8 cellular contexts compared by ENCODE assay signal in genomic region chr1:21668232-21669032, GRCh38. TPM values are rescaled to one million over a fixed set of nuclear protein-coding genes. Genes with fewer than 3 reads are reported as not detected.
DNase-seq lines count a peak whose midpoint lies in the region; ATAC-seq and TF ChIP-seq lines count a peak whose summit lies in the region.

No MANE protein-coding gene starts in this region.

- no peak for TF ChIP-seq CTCF in breast epithelium (IDR thresholded peaks at IDR 0.05)
- no peak for TF ChIP-seq CTCF in MCF 10A (IDR thresholded peaks at IDR 0.05; ENCODE audit: unreplicated experiment)
- TF ChIP-seq CTCF in brain (conservative IDR thresholded peaks at IDR 0.05), result no peak
- TF ChIP-seq CTCF in right lobe of liver (IDR thresholded peaks at IDR 0.05), result no peak
- TF ChIP-seq CTCF in upper lobe of left lung (IDR thresholded peaks at IDR 0.05), result no peak

- H3K36me3 ChIP-seq in breast epithelium, result no peaks in the 10 kb centered on the region
- no peaks in the 10 kb centered on the region for H3K36me3 ChIP-seq in right lobe of liver
- H3K36me3 ChIP-seq in upper lobe of left lung, result no peaks in the 10 kb centered on the region

- DNase-seq in breast epithelium (ENCODE audit: low spot score in 2 of 2), result no peak
- DNase-seq in MCF 10A (ENCODE audit: unreplicated experiment), result no peak
- peak in 1 of 3 donors; percentile 48 for DNase-seq in right lobe of liver
- DNase-seq in upper lobe of left lung, result peak in 1 of 2 donors; percentile 71
- DNase-seq in activated CD4-positive, alpha-beta T cell treated with anti-CD3 and anti-CD28 coated beads, Interleukin-2, amount 50 U/mL, for 48 hours, result no peak
- no peak for DNase-seq in GOT3 (lab: John Stamatoyannopoulos, UW)
- no peak for DNase-seq in NCI-H2196 treated with DMSO at 0.1 percent for 48 hours (lab: John Stamatoyannopoulos, UW; ENCODE audit: unreplicated experiment)

- H3K4me3 ChIP-seq in breast epithelium (peak overlapping the region in 2 of 3 donors; percentile 51 to 65), right lobe of liver (peak overlapping the region; percentile 53 to 58 (median 55)), upper lobe of left lung (peak overlapping the region in 3 of 4 donors; percentile 38 to 52 (median 50))

- intact Hi-C loops in breast epithelium (cut with DNase I; ENCODE audit: low total_unique reads), result loop anchor here (2.0 kb wide), 1 partner anchor 300 kb away; no protein-coding TSS in a partner anchor
- intact Hi-C loops in MCF 10A (cut with micrococcal nuclease), result no loop called here
- intact Hi-C loops in right lobe of liver (cut with DNase I), result loop anchor here (10.0 kb wide), 2 partner anchors 154 to 294 kb away; no protein-coding TSS in a partner anchor

- H3K36me3 Mint-ChIP-seq in MCF 10A (ENCODE audit: insufficient read depth, unreplicated experiment) (peaks cover 18% of the 10 kb centered on the region), brain (no peaks in the 10 kb centered on the region)

- H3K4me3 Mint-ChIP-seq in MCF 10A (ENCODE audit: unreplicated experiment), result no peak overlapping the region
- H3K4me3 Mint-ChIP-seq in brain, result peak overlapping the region in 4 of 5 experiments; percentile 40 to 77 (median 60)

- H3K27ac ChIP-seq in breast epithelium (no peak overlapping the region), right lobe of liver (no peak overlapping the region), upper lobe of left lung (no peak overlapping the region)

- H3K9me3 Mint-ChIP-seq in MCF 10A (ENCODE audit: unreplicated experiment) (no peaks in the 10 kb centered on the region), brain (peaks cover 0 to 3% (median 0%) of the 10 kb centered on the region in 5 experiments)

- 31% methylated on average over 10 of the region's 36 CpGs for WGBS in right lobe of liver (ENCODE audit: insufficient coverage, low coverage, low lambda C conversion rate, missing lambda C conversion rate)
- WGBS in upper lobe of left lung, 2 donors, result 9 to 10% methylated on average over 6 to 15 of the region's 36 CpGs

- no peaks in the 10 kb centered on the region for H3K9me3 ChIP-seq in breast epithelium
- no peaks in the 10 kb centered on the region for H3K9me3 ChIP-seq in right lobe of liver
- no peaks in the 10 kb centered on the region for H3K9me3 ChIP-seq in upper lobe of left lung

- no peak for TF ChIP-seq EP300 in upper lobe of left lung (IDR thresholded peaks at IDR 0.05)

- POLR2A ChIA-PET in MCF 10A (lab: Yijun Ruan, JAX), result no interaction called here

- no peak for TF ChIP-seq POLR2A in breast epithelium (IDR thresholded peaks at IDR 0.05)
- no peak for TF ChIP-seq POLR2A in right lobe of liver (IDR thresholded peaks at IDR 0.05)
- no peak for TF ChIP-seq POLR2A in upper lobe of left lung (IDR thresholded peaks at IDR 0.05)

- CTCF ChIA-PET in MCF 10A (lab: Yijun Ruan, JAX), result no interaction called here

- ATAC-seq in right lobe of liver (no peak), upper lobe of left lung (ENCODE audit: low FRiP score in 2 of 2) (no peak)

- peaks cover 5 to 17% of the 10 kb centered on the region in 2 donors for H3K27me3 ChIP-seq in breast epithelium
- no peaks in the 10 kb centered on the region for H3K27me3 ChIP-seq in right lobe of liver
- H3K27me3 ChIP-seq in upper lobe of left lung, result peaks cover 0 to 23% (median 13%) of the 10 kb centered on the region in 4 donors

- no peaks in the 10 kb centered on the region for H3K27me3 Mint-ChIP-seq in MCF 10A (ENCODE audit: insufficient read depth, unreplicated experiment)
- H3K27me3 Mint-ChIP-seq in brain, result peaks cover 22% of the 10 kb centered on the region

- no peak overlapping the region for H3K27ac Mint-ChIP-seq in MCF 10A (ENCODE audit: low read depth, unreplicated experiment)
- no peak overlapping the region for H3K27ac Mint-ChIP-seq in brain

- no TSS peak for BruUV-seq in MCF 10A (replicated peaks; lab: Mats Ljungman, UMichigan)

- peaks cover 4 to 29% of the 10 kb centered on the region in 2 donors for H3K4me1 ChIP-seq in breast epithelium
- H3K4me1 ChIP-seq in right lobe of liver, result peaks cover 0 to 31% (median 8%) of the 10 kb centered on the region in 4 donors
- H3K4me1 ChIP-seq in upper lobe of left lung, result peaks cover 25 to 49% (median 36%) of the 10 kb centered on the region in 4 donors

- H3K4me1 Mint-ChIP-seq in MCF 10A (ENCODE audit: insufficient read depth, unreplicated experiment) (no peaks in the 10 kb centered on the region), brain (peaks cover 87% of the 10 kb centered on the region)

RNA-seq across cellular contexts. Expression of gene RAP1GAP, which starts 0.7 kb away (rescaled TPM):
- total RNA-seq in breast epithelium (1 to 10 TPM in 2 of 3 donors, under 1 TPM in 1; 0.32 to 7.2 (median 6.0) TPM), MCF 10A (2022) (0.22 TPM in 1 of 2 replicates, not detected in the other), right lobe of liver (10 to 100 TPM in 5 of 6 experiments, 1 to 10 TPM in 1; 8.0 to 38.1 (median 22.2) TPM), upper lobe of left lung (10 to 100 TPM; 26.9 to 65.2 (median 36.7) TPM)
- polyA plus RNA-seq in brain (ENCODE audit: insufficient read depth, low read depth, low replicate concordance), result 60.7 TPM
